10 cellular contexts compared by ENCODE assay signal in the genomic region with DNA sequence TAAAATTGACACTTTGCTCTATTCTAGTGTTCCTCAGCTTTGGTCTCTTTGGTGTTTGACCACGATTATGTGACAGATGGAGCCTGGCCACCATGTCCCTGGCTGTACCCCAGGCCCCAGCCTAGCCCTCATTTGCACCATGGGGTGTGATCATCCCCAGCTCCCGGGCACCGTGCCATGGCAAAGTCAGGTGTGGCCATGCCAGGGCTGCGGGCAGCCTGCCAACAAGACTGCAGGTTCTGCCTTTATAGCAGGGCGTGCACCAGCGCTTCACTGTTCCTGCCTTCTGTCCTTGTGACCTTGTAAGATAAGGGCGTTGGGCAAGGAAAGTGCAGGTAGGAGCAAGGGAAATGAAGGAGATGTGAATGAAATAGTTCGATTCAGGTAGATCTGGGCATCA. TPM values are rescaled to one million over a fixed set of nuclear protein-coding genes. Genes with fewer than 3 reads are reported as not detected.
DNase-seq lines count a peak whose midpoint lies in the region; ATAC-seq, FAIRE-seq and TF ChIP-seq lines count a peak whose summit lies in the region.
"Had no signal": no experiment of that assay in that cellular context is flagged by ENCODE, and none has a peak within 500 bp of the region (broad histone marks: within the 10 kb centered on the region; RNA-seq: fewer than 3 reads in every experiment).

No MANE protein-coding gene starts in this region.

- no peak overlapping the region for H3K4me3 ChIP-seq in LNCaP clone FGC (ENCODE audit: low read depth, low read length)
- no peak overlapping the region for H3K4me3 ChIP-seq in small intestine (ENCODE audit: low read depth in 1 of 2, low read length in 2 of 2)

- H3K27ac Mint-ChIP-seq in activated naive CD8-positive, alpha-beta T cell treated with anti-CD3 and anti-CD28 coated beads for 36 hours, result no peak overlapping the region
- no peak overlapping the region for H3K27ac Mint-ChIP-seq in activated CD4-positive, alpha-beta T cell treated with anti-CD3 and anti-CD28 coated beads, Interleukin-2, amount 10 ng/mL, durations not matched to agents 7 days and 5 days
- H3K27ac Mint-ChIP-seq: natural killer cell had no signal

- H3K27me3 Mint-ChIP-seq in activated naive CD8-positive, alpha-beta T cell treated with anti-CD3 and anti-CD28 coated beads for 36 hours, result peaks cover 50% of the 10 kb centered on the region
- H3K27me3 Mint-ChIP-seq in activated CD4-positive, alpha-beta T cell treated with anti-CD3 and anti-CD28 coated beads, Interleukin-2, amount 10 ng/mL, durations not matched to agents 7 days and 5 days, result peaks cover 12% of the 10 kb centered on the region

- CTCF ChIA-PET in activated CD4-positive, alpha-beta T cell treated with anti-CD3 and anti-CD28 coated beads, Interleukin-2, amount 10 ng/mL, durations not matched to agents 7 days and 5 days (lab: Charles Lee), result no interaction called here

- H3K9me3 ChIP-seq in small intestine (ENCODE audit: control insufficient read depth, low read depth), result no peaks in the 10 kb centered on the region

- H3K36me3 Mint-ChIP-seq in activated naive CD8-positive, alpha-beta T cell treated with anti-CD3 and anti-CD28 coated beads for 36 hours, result no peaks in the 10 kb centered on the region
- H3K36me3 Mint-ChIP-seq in activated CD4-positive, alpha-beta T cell treated with anti-CD3 and anti-CD28 coated beads, Interleukin-2, amount 10 ng/mL, durations not matched to agents 7 days and 5 days (ENCODE audit: low read depth), result no peaks in the 10 kb centered on the region
- H3K36me3 Mint-ChIP-seq: natural killer cell had no signal

- FAIRE-seq in small intestine (lab: Jason Lieb, UNC), result no peak
- FAIRE-seq: G401.6 had no signal

- no peaks in the 10 kb centered on the region for H3K4me1 Mint-ChIP-seq in activated naive CD8-positive, alpha-beta T cell treated with anti-CD3 and anti-CD28 coated beads for 36 hours
- no peaks in the 10 kb centered on the region for H3K4me1 Mint-ChIP-seq in activated CD4-positive, alpha-beta T cell treated with anti-CD3 and anti-CD28 coated beads, Interleukin-2, amount 10 ng/mL, durations not matched to agents 7 days and 5 days
- H3K4me1 Mint-ChIP-seq: natural killer cell had no signal

- H3K27ac ChIP-seq in small intestine (ENCODE audit: low read depth in 1 of 2, low read length in 1 of 2), result no peak overlapping the region

- TF ChIP-seq CTCF in LNCaP clone FGC (IDR thresholded peaks at IDR 0.05; ENCODE audit: control insufficient read depth, extremely low read depth, insufficient read depth), result no peak

- DNase-seq in LNCaP clone FGC (ENCODE audit: low read depth) (peak; percentile 88), NCI-H510A (lab: John Stamatoyannopoulos, UW) (peak; percentile 73), small intestine (peak; percentile 100), middle frontal gyrus (ENCODE audit: extremely low spot score, low spot score) (no peak)
- DNase-seq in activated naive CD8-positive, alpha-beta T cell treated with anti-CD3 and anti-CD28 coated beads for 36 hours, result no peak
- DNase-seq in activated CD4-positive, alpha-beta T cell treated with anti-CD3 and anti-CD28 coated beads, Interleukin-2, amount 10 ng/mL, durations not matched to agents 7 days and 5 days, result no peak
- DNase-seq: natural killer cell had no signal

- H3K4me3 Mint-ChIP-seq in activated naive CD8-positive, alpha-beta T cell treated with anti-CD3 and anti-CD28 coated beads for 36 hours, result no peak overlapping the region
- H3K4me3 Mint-ChIP-seq in activated CD4-positive, alpha-beta T cell treated with anti-CD3 and anti-CD28 coated beads, Interleukin-2, amount 10 ng/mL, durations not matched to agents 7 days and 5 days, result no peak overlapping the region
- H3K4me3 Mint-ChIP-seq: natural killer cell had no signal

- H3K9me3 Mint-ChIP-seq in activated naive CD8-positive, alpha-beta T cell treated with anti-CD3 and anti-CD28 coated beads for 36 hours, result peaks cover 2% of the 10 kb centered on the region
- no peaks in the 10 kb centered on the region for H3K9me3 Mint-ChIP-seq in activated CD4-positive, alpha-beta T cell treated with anti-CD3 and anti-CD28 coated beads, Interleukin-2, amount 10 ng/mL, durations not matched to agents 7 days and 5 days
- H3K9me3 Mint-ChIP-seq: natural killer cell had no signal

- no peaks in the 10 kb centered on the region for H3K36me3 ChIP-seq in small intestine (ENCODE audit: control insufficient read depth in 2 of 2, insufficient read depth in 2 of 2, low read length in 2 of 2)

- H3K27me3 ChIP-seq in small intestine (ENCODE audit: control insufficient read depth in 2 of 2, insufficient read depth in 2 of 2, low read length in 2 of 2), result peaks cover 0 to 3% of the 10 kb centered on the region in 2 donors

- 13 to 58% (median 37%) methylated on average over 8 of the region's 8 CpGs for WGBS in small intestine, 3 donors

- no peaks in the 10 kb centered on the region for H3K4me1 ChIP-seq in small intestine (ENCODE audit: control insufficient read depth in 2 of 2, insufficient read depth in 1 of 2, low read depth in 1 of 2, low read length in 1 of 2)

- POLR2A ChIA-PET in activated CD4-positive, alpha-beta T cell treated with anti-CD3 and anti-CD28 coated beads, Interleukin-2, amount 10 ng/mL, durations not matched to agents 7 days and 5 days (lab: Charles Lee), result no interaction called here

- ATAC-seq in esophagus mucosa (peak; percentile 89), GM19455 (IDR thresholded peaks at IDR 0.05; ENCODE audit: unreplicated experiment) (no peak)
- ATAC-seq: natural killer cell had no signal

RNA-seq across cellular contexts. Expression of a gene that starts 22.4 kb away (rescaled TPM):
- total RNA-seq in esophagus mucosa, result 5.3 TPM
- under 1 TPM in 2 of 3 donors, not detected in 1; 0.37 to 0.81 TPM for polyA plus RNA-seq in small intestine
- total RNA-seq in activated naive CD8-positive, alpha-beta T cell treated with anti-CD3 and anti-CD28 coated beads for 36 hours, result not detected
- total RNA-seq in activated CD4-positive, alpha-beta T cell treated with anti-CD3 and anti-CD28 coated beads, Interleukin-2, amount 10 ng/mL, durations not matched to agents 7 days and 5 days, result not detected

RNA-seq across cellular contexts. Expression of a gene that starts 47.1 kb away (rescaled TPM):
- 5.0 TPM for total RNA-seq in esophagus mucosa
- 1 to 10 TPM; 3.6 to 5.8 (median 5.7) TPM for polyA plus RNA-seq in small intestine
- 1 to 10 TPM; 3.4 TPM for total RNA-seq in activated naive CD8-positive, alpha-beta T cell treated with anti-CD3 and anti-CD28 coated beads for 36 hours
- 1 to 10 TPM; 8.7 to 8.8 TPM for total RNA-seq in activated CD4-positive, alpha-beta T cell treated with anti-CD3 and anti-CD28 coated beads, Interleukin-2, amount 10 ng/mL, durations not matched to agents 7 days and 5 days

Comparison
In these comparisons a context has a peak if more than half of its experiments do, and no peak if none do; other contexts are left out.
1. DNase-seq: peak in LNCaP clone FGC (single experiment), NCI-H510A (single experiment) and small intestine (single experiment); none in activated naive CD8-positive, alpha-beta T cell treated with anti-CD3 and anti-CD28 coated beads for 36 hours (single experiment), middle frontal gyrus (single experiment) and activated CD4-positive, alpha-beta T cell treated with anti-CD3 and anti-CD28 coated beads, Interleukin-2, amount 10 ng/mL, durations not matched to agents 7 days and 5 days (single experiment).